ENCODE assay signal across 1 cellular context in the genomic region with DNA sequence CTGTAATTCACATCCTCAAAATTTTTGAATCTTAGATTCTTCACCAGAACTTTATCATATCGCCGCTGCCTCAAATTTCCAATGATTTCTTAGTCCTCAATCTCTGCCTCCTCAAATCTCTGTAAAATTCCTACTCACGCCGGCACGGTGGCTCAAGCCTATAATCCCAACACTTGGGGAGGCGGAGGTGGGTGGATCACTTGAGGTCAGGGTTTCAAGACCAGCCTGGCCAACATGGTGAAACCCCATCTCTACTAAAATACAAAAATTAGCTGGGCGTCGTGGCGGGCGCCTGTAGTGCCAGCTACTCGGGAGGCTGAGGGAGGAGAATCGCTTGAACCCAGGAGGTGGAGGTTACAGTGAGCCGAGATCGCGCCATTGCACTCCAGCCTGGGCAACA.
TF ChIP-seq lines count a peak whose summit lies in the region.

No MANE protein-coding gene starts in this region.

TF ChIP-seq in GM12878, 131 proteins besides CTCF, POLR2A, EP300 and RAD21:
- TF ChIP-seq, protein P1, sequence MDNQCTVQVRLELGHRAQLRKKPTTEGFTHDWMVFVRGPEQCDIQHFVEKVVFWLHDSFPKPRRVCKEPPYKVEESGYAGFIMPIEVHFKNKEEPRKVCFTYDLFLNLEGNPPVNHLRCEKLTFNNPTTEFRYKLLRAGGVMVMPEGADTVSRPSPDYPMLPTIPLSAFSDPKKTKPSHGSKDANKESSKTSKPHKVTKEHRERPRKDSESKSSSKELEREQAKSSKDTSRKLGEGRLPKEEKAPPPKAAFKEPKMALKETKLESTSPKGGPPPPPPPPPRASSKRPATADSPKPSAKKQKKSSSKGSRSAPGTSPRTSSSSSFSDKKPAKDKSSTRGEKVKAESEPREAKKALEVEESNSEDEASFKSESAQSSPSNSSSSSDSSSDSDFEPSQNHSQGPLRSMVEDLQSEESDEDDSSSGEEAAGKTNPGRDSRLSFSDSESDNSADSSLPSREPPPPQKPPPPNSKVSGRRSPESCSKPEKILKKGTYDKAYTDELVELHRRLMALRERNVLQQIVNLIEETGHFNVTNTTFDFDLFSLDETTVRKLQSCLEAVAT (IDR thresholded peaks at IDR 0.05) = 0 out of 2 replicates have a peak, but pooled peaks have one; percentile 25
- TF ChIP-seq ZNF217 (IDR thresholded peaks at IDR 0.05) = 0 out of 2 replicates have a peak, but pooled peaks have one; percentile 10
TF ChIP-seq in GM12878: peak in this region for 2; not testable (repeated sequence) for 129.
